Comparison of ENCODE assay signal across 20 cellular contexts in genomic region chr17:17899486-17899885, GRCh38.
DNase-seq lines count a peak whose midpoint lies in the region; ATAC-seq and TF ChIP-seq lines count a peak whose summit lies in the region.
"Had no signal": no experiment of that assay in that cellular context is flagged by ENCODE, and none has a peak within 500 bp of the region (broad histone marks: within the 10 kb centered on the region; RNA-seq: fewer than 3 reads in every experiment).

No MANE protein-coding gene starts in this region.

- intact Hi-C loops in right lobe of liver (cut with DNase I): no loop called here
- intact Hi-C loops in activated CD4-positive, alpha-beta T cell treated with anti-CD3 and anti-CD28 coated beads for 36 hours (cut with DNase I, micrococcal nuclease): no loop called here

- POLR2A ChIA-PET in activated CD4-positive, alpha-beta T cell treated with anti-CD3 and anti-CD28 coated beads for 36 hours (lab: Charles Lee): interaction anchor here (0.5 kb wide), 1 partner anchor 321 kb away, joined by 3 read pairs; no protein-coding TSS in a partner anchor

- no peak overlapping the region for H3K9ac ChIP-seq in subcutaneous abdominal adipose tissue (ENCODE audit: low read length in 5 of 5)

- DNase-seq in HFFc6 (no peak), chondrocyte (ENCODE audit: low spot score) (peak; percentile 50), right lobe of liver (peak; percentile 34 to 80 (median 78)), erythroblast (lab: John Stamatoyannopoulos, UW) (no peak)
- DNase-seq in activated CD4-positive, alpha-beta T cell treated with anti-CD3 and anti-CD28 coated beads for 36 hours: no peak
- no peak for DNase-seq in activated naive CD4-positive, alpha-beta T cell treated with anti-CD3 and anti-CD28 coated beads, Interleukin-2, amount 50 U/mL, for 16 hours
- DNase-seq: DMS79; KBM-7; NCI-H1092 treated with DMSO at 0.1 percent for 48 hours; NCI-H1436 treated with DMSO at 0.1 percent for 48 hours; NCI-H1930; NCI-H226; NCI-H510A treated with DMSO at 0.1 percent for 48 hours; NCI-H748 treated with DMSO at 0.1 percent for 48 hours; NK-92 treated with Interleukin-12 subunit alpha and Interleukin-12 subunit beta, amount 100 ng/mL, for 24 hours; Right ventricle myocardium superior; SW 1271 had no signal

- H3K4me3 ChIP-seq in right lobe of liver: no peak overlapping the region
- H3K4me3 ChIP-seq in subcutaneous abdominal adipose tissue (ENCODE audit: low read depth in 1 of 5, low read length in 5 of 5): no peak overlapping the region

- peaks cover 43% of the 10 kb centered on the region for H3K4me1 Mint-ChIP-seq in HFFc6 (ENCODE audit: low read depth)
- H3K4me1 Mint-ChIP-seq in chondrocyte (ENCODE audit: low read depth): peaks cover 38% of the 10 kb centered on the region
- no peaks in the 10 kb centered on the region for H3K4me1 Mint-ChIP-seq in activated CD4-positive, alpha-beta T cell treated with anti-CD3 and anti-CD28 coated beads for 36 hours
- H3K4me1 Mint-ChIP-seq: B cell had no signal

- H3K27me3 ChIP-seq in right lobe of liver: no peaks in the 10 kb centered on the region
- H3K27me3 ChIP-seq in subcutaneous abdominal adipose tissue (ENCODE audit: control insufficient read depth in 5 of 5, insufficient read depth in 4 of 5, low read length in 5 of 5): no peaks in the 10 kb centered on the region

- H3K36me3 ChIP-seq in right lobe of liver (no peaks in the 10 kb centered on the region), subcutaneous abdominal adipose tissue (ENCODE audit: control insufficient read depth in 5 of 5, insufficient read depth in 5 of 5, low read length in 5 of 5) (peaks cover 0 to 30% (median 17%) of the 10 kb centered on the region in 5 donors)

- TF ChIP-seq POLR2A in right lobe of liver (IDR thresholded peaks at IDR 0.05) (no peak), erythroblast (IDR thresholded peaks at IDR 0.05; ENCODE audit: low read length) (no peak)

- H3K9me3 ChIP-seq in right lobe of liver: no peaks in the 10 kb centered on the region
- H3K9me3 ChIP-seq in subcutaneous abdominal adipose tissue (ENCODE audit: control insufficient read depth in 5 of 5, low read length in 5 of 5): no peaks in the 10 kb centered on the region

- H3K4me1 ChIP-seq in right lobe of liver: peaks cover 0 to 34% (median 15%) of the 10 kb centered on the region in 4 donors
- peaks cover 13 to 66% (median 41%) of the 10 kb centered on the region in 5 donors for H3K4me1 ChIP-seq in subcutaneous abdominal adipose tissue (ENCODE audit: control insufficient read depth in 5 of 5, insufficient read depth in 5 of 5, low read length in 5 of 5)

- H3K4me3 Mint-ChIP-seq in HFFc6 (no peak overlapping the region), chondrocyte (ENCODE audit: unreplicated experiment) (no peak overlapping the region)
- H3K4me3 Mint-ChIP-seq in activated CD4-positive, alpha-beta T cell treated with anti-CD3 and anti-CD28 coated beads for 36 hours: no peak overlapping the region
- H3K4me3 Mint-ChIP-seq: B cell, CD14-positive monocyte had no signal

- CTCF ChIA-PET in activated CD4-positive, alpha-beta T cell treated with anti-CD3 and anti-CD28 coated beads for 36 hours (lab: Charles Lee): interaction anchor here (0.6 to 1.3 kb wide), 3 partner anchors 19 to 132 kb away, joined by 3 read pairs; no protein-coding TSS in a partner anchor

- H3K27me3 Mint-ChIP-seq in HFFc6 (ENCODE audit: insufficient read depth) (peaks cover 2% of the 10 kb centered on the region; the same call in 1 of the 2 replicates), chondrocyte (ENCODE audit: low read depth) (no peaks in the 10 kb centered on the region)
- H3K27me3 Mint-ChIP-seq in activated CD4-positive, alpha-beta T cell treated with anti-CD3 and anti-CD28 coated beads for 36 hours: no peaks in the 10 kb centered on the region
- H3K27me3 Mint-ChIP-seq: B cell had no signal

- H3K27ac Mint-ChIP-seq in HFFc6 (0 out of 2 replicates have a peak overlapping the region, but pooled peaks have one; percentile 24), chondrocyte (ENCODE audit: unreplicated experiment) (peak overlapping the region; percentile 12)
- H3K27ac Mint-ChIP-seq in activated CD4-positive, alpha-beta T cell treated with anti-CD3 and anti-CD28 coated beads for 36 hours: no peak overlapping the region
- H3K27ac Mint-ChIP-seq: B cell had no signal

- WGBS in right lobe of liver (ENCODE audit: insufficient coverage, low coverage, low lambda C conversion rate, missing lambda C conversion rate): 37% methylated on average over 3 of the region's 3 CpGs

- 0 out of 2 replicates have a peak, but pooled peaks cover 8% of the 10 kb centered on the region for H3K36me3 Mint-ChIP-seq in HFFc6 (ENCODE audit: low read depth)
- peaks cover 19% of the 10 kb centered on the region for H3K36me3 Mint-ChIP-seq in chondrocyte (ENCODE audit: low read depth)
- no peaks in the 10 kb centered on the region for H3K36me3 Mint-ChIP-seq in activated CD4-positive, alpha-beta T cell treated with anti-CD3 and anti-CD28 coated beads for 36 hours (ENCODE audit: low read depth)

- no peak for TF ChIP-seq CTCF in HFFc6 (IDR thresholded peaks at IDR 0.05)
- TF ChIP-seq CTCF in chondrocyte (IDR thresholded peaks at IDR 0.05): no peak
- TF ChIP-seq CTCF in right lobe of liver (IDR thresholded peaks at IDR 0.05): no peak

- H3K27ac ChIP-seq in right lobe of liver (peak overlapping the region in 1 of 3 donors; percentile 57), subcutaneous abdominal adipose tissue (ENCODE audit: low read depth, low read length) (peak overlapping the region; percentile 66)

- H3K9me3 Mint-ChIP-seq in HFFc6: no peaks in the 10 kb centered on the region
- no peaks in the 10 kb centered on the region for H3K9me3 Mint-ChIP-seq in chondrocyte (ENCODE audit: low read depth)
- no peaks in the 10 kb centered on the region for H3K9me3 Mint-ChIP-seq in activated CD4-positive, alpha-beta T cell treated with anti-CD3 and anti-CD28 coated beads for 36 hours (ENCODE audit: low read depth)
- H3K9me3 Mint-ChIP-seq: CD14-positive monocyte had no signal

- peak in 2 of 4 donors; percentile 26 to 61 for ATAC-seq in right lobe of liver
- ATAC-seq in activated CD4-positive, alpha-beta T cell treated with anti-CD3 and anti-CD28 coated beads for 36 hours: no peak

Comparison
In these comparisons a context has a peak if more than half of its experiments do, and no peak if none do; other contexts are left out.
1. DNase-seq: peak in chondrocyte (single experiment) and right lobe of liver (3 of 3); none in HFFc6 (single experiment), erythroblast (0 of 2), activated CD4-positive, alpha-beta T cell treated with anti-CD3 and anti-CD28 coated beads for 36 hours (single experiment) and activated naive CD4-positive, alpha-beta T cell treated with anti-CD3 and anti-CD28 coated beads, Interleukin-2, amount 50 U/mL, for 16 hours (single experiment).